In genomic region chr2:235113854-235114253, GRCh38 we compare ENCODE assay signal across 12 cellular contexts.
"Had no signal": no experiment of that assay in that cellular context is flagged by ENCODE, and none has a peak within 500 bp of the region (broad histone marks: within the 10 kb centered on the region; RNA-seq: fewer than 3 reads in every experiment).

No MANE protein-coding gene starts in this region.

- H3K4me2 ChIP-seq: hepatocyte had no signal

- H3K4me3 ChIP-seq: breast epithelium, gastrocnemius medialis, hepatocyte, left lung, ovary had no signal

- H3K27me3 ChIP-seq: breast epithelium, gastrocnemius medialis, hepatocyte, ovary, testis had no signal

- H3K36me3 ChIP-seq: breast epithelium, gastrocnemius medialis, left lung, ovary had no signal

- FAIRE-seq: islet of Langerhans had no signal

- H3K27ac ChIP-seq: breast epithelium, gastrocnemius medialis, hepatocyte, left lung, ovary, testis had no signal

- DNase-seq: activated CD8-positive, alpha-beta memory T cell treated with anti-CD3 and anti-CD28 coated beads, Interleukin-2, amount 50 U/mL, for 4 hours; activated CD8-positive, alpha-beta T cell treated with anti-CD3 and anti-CD28 coated beads for 36 hours; activated naive CD8-positive, alpha-beta T cell treated with anti-CD3 and anti-CD28 coated beads, Interleukin-2, amount 10 ng/mL, durations not matched to agents 7 days and 5 days; aorta; gastrocnemius medialis; left lung; ovary; stimulated activated CD4-positive, alpha-beta T cell treated with anti-CD3 and anti-CD28 coated beads, Interleukin-12 subunit alpha, Interleukin-12 subunit beta, amount 100 ng/mL, for 4 hours; testis had no signal

- H2AFZ ChIP-seq: hepatocyte had no signal

- H3K79me2 ChIP-seq: hepatocyte had no signal

- H3K9me3 ChIP-seq: breast epithelium, gastrocnemius medialis, left lung, ovary, testis had no signal

- ATAC-seq: activated CD8-positive, alpha-beta T cell treated with anti-CD3 and anti-CD28 coated beads for 36 hours; gastrocnemius medialis; left lung had no signal

- H3K4me1 ChIP-seq: breast epithelium, left lung, testis had no signal
